ENCODE assay signal across 29 cellular contexts in genomic region chr13:112233256-112233655, GRCh38.
"Had no signal": no experiment of that assay in that cellular context is flagged by ENCODE, and none has a peak within 500 bp of the region (broad histone marks: within the 10 kb centered on the region; RNA-seq: fewer than 3 reads in every experiment).

No MANE protein-coding gene starts in this region.

- H3K27me3 Mint-ChIP-seq: activated CD4-positive, alpha-beta memory T cell treated with anti-CD3 and anti-CD28 coated beads, Interleukin-2, amount 10 ng/mL, durations not matched to agents 7 days and 5 days; activated CD4-positive, alpha-beta T cell treated with anti-CD3 and anti-CD28 coated beads, Interleukin-2, amount 10 ng/mL, durations not matched to agents 7 days and 5 days; activated naive CD4-positive, alpha-beta T cell treated with anti-CD3 and anti-CD28 coated beads, Interleukin-2, amount 10 ng/mL, durations not matched to agents 7 days and 5 days; activated naive CD8-positive, alpha-beta T cell treated with anti-CD3 and anti-CD28 coated beads, Interleukin-2, amount 10 ng/mL, durations not matched to agents 7 days and 5 days; dendritic cell treated with granulocyte-macrophage colony-stimulating factor and Interleukin-4, amounts not matched to agents 40 ng/mL and 50 ng/mL, for 4 days had no signal

- H3K36me3 Mint-ChIP-seq: activated naive CD4-positive, alpha-beta T cell treated with anti-CD3 and anti-CD28 coated beads, Interleukin-2, amount 10 ng/mL, durations not matched to agents 7 days and 5 days; activated naive CD4-positive, alpha-beta T cell treated with anti-CD3 and anti-CD28 coated beads, Interleukin-2, amount 50 U/mL, for 72 hours; activated naive CD8-positive, alpha-beta T cell treated with anti-CD3 and anti-CD28 coated beads, Interleukin-2, amount 10 ng/mL, durations not matched to agents 7 days and 5 days; brain had no signal

- H3K4me1 Mint-ChIP-seq: activated CD4-positive, alpha-beta memory T cell treated with anti-CD3 and anti-CD28 coated beads, Interleukin-2, amount 10 ng/mL, durations not matched to agents 7 days and 5 days; activated CD4-positive, alpha-beta T cell treated with anti-CD3 and anti-CD28 coated beads, Interleukin-2, amount 10 ng/mL, durations not matched to agents 7 days and 5 days; activated naive CD4-positive, alpha-beta T cell treated with anti-CD3 and anti-CD28 coated beads, Interleukin-2, amount 10 ng/mL, durations not matched to agents 7 days and 5 days; activated naive CD8-positive, alpha-beta T cell treated with anti-CD3 and anti-CD28 coated beads, Interleukin-2, amount 10 ng/mL, durations not matched to agents 7 days and 5 days; endodermal cell had no signal

- H3K4me1 ChIP-seq: ascending aorta, breast epithelium, colonic mucosa had no signal

- ATAC-seq: activated naive CD4-positive, alpha-beta T cell treated with anti-CD3 and anti-CD28 coated beads, Interleukin-2, amount 50 U/mL, for 72 hours; activated T-cell treated with anti-CD3 and anti-CD28 coated beads, Interleukin-2, amount 50 U/mL, for 72 hours; esophagus mucosa; WTC11 had no signal

- DNase-seq: activated CD4-positive, alpha-beta memory T cell treated with anti-CD3 and anti-CD28 coated beads, Interleukin-2, amount 10 ng/mL, durations not matched to agents 7 days and 5 days; activated CD4-positive, alpha-beta T cell treated with anti-CD3 and anti-CD28 coated beads for 1 hour; activated CD4-positive, alpha-beta T cell treated with anti-CD3 and anti-CD28 coated beads for 4 hours; activated CD4-positive, alpha-beta T cell treated with anti-CD3 and anti-CD28 coated beads, Interleukin-2, amount 10 ng/mL, durations not matched to agents 7 days and 5 days; activated CD4-positive, alpha-beta T cell treated with anti-CD3 and anti-CD28 coated beads, Interleukin-2, amount 50 U/mL, for 4 hours; activated CD8-positive, alpha-beta memory T cell treated with anti-CD3 and anti-CD28 coated beads, Interleukin-2, amount 50 U/mL, for 48 hours; activated gamma-delta T cell; activated naive CD4-positive, alpha-beta T cell; activated naive CD4-positive, alpha-beta T cell treated with anti-CD3 and anti-CD28 coated beads, Interleukin-2, amount 10 ng/mL, durations not matched to agents 7 days and 5 days; activated naive CD8-positive, alpha-beta T cell treated with anti-CD3 and anti-CD28 coated beads, Interleukin-2, amount 10 ng/mL, durations not matched to agents 7 days and 5 days; activated T-cell treated with anti-CD3 and anti-CD28 coated beads for 4 hours; activated T-cell treated with anti-CD3 and anti-CD28 coated beads, Interleukin-2, amount 50 U/mL, for 24 hours; activated T-cell treated with anti-CD3 and anti-CD28 coated beads, Interleukin-2, amount 50 U/mL, for 72 hours; central memory CD4-positive, alpha-beta T cell; cerebellar nuclear complex; colonic mucosa; dorsolateral prefrontal cortex; effector memory CD4-positive, alpha-beta T cell; endodermal cell; foreskin fibroblast; T-helper 2 cell had no signal

- H3K27me3 ChIP-seq: ascending aorta, colonic mucosa had no signal

- H3K9me3 Mint-ChIP-seq: activated CD4-positive, alpha-beta memory T cell treated with anti-CD3 and anti-CD28 coated beads, Interleukin-2, amount 10 ng/mL, durations not matched to agents 7 days and 5 days; activated CD4-positive, alpha-beta T cell treated with anti-CD3 and anti-CD28 coated beads, Interleukin-2, amount 10 ng/mL, durations not matched to agents 7 days and 5 days; activated naive CD4-positive, alpha-beta T cell treated with anti-CD3 and anti-CD28 coated beads, Interleukin-2, amount 10 ng/mL, durations not matched to agents 7 days and 5 days; activated naive CD4-positive, alpha-beta T cell treated with anti-CD3 and anti-CD28 coated beads, Interleukin-2, amount 50 U/mL, for 72 hours; activated naive CD8-positive, alpha-beta T cell treated with anti-CD3 and anti-CD28 coated beads, Interleukin-2, amount 10 ng/mL, durations not matched to agents 7 days and 5 days; activated T-cell treated with anti-CD3 and anti-CD28 coated beads, Interleukin-2, amount 50 U/mL, for 24 hours; activated T-cell treated with anti-CD3 and anti-CD28 coated beads, Interleukin-2, amount 50 U/mL, for 72 hours; dendritic cell treated with granulocyte-macrophage colony-stimulating factor and Interleukin-4, amounts not matched to agents 40 ng/mL and 50 ng/mL, for 4 days had no signal

- H3K4me3 ChIP-seq: ascending aorta, breast epithelium, cardiac muscle cell, colonic mucosa, dorsolateral prefrontal cortex had no signal

- H3K27ac Mint-ChIP-seq: activated CD4-positive, alpha-beta memory T cell treated with anti-CD3 and anti-CD28 coated beads, Interleukin-2, amount 10 ng/mL, durations not matched to agents 7 days and 5 days; activated CD4-positive, alpha-beta T cell treated with anti-CD3 and anti-CD28 coated beads, Interleukin-2, amount 10 ng/mL, durations not matched to agents 7 days and 5 days; activated naive CD4-positive, alpha-beta T cell treated with anti-CD3 and anti-CD28 coated beads, Interleukin-2, amount 10 ng/mL, durations not matched to agents 7 days and 5 days; activated naive CD4-positive, alpha-beta T cell treated with anti-CD3 and anti-CD28 coated beads, Interleukin-2, amount 50 U/mL, for 72 hours; activated naive CD8-positive, alpha-beta T cell treated with anti-CD3 and anti-CD28 coated beads, Interleukin-2, amount 10 ng/mL, durations not matched to agents 7 days and 5 days; activated T-cell treated with anti-CD3 and anti-CD28 coated beads, Interleukin-2, amount 50 U/mL, for 24 hours; activated T-cell treated with anti-CD3 and anti-CD28 coated beads, Interleukin-2, amount 50 U/mL, for 72 hours; brain; dendritic cell treated with granulocyte-macrophage colony-stimulating factor and Interleukin-4, amounts not matched to agents 40 ng/mL and 50 ng/mL, for 4 days; endodermal cell; WTC11 had no signal

- H3K4me3 Mint-ChIP-seq: activated CD4-positive, alpha-beta memory T cell treated with anti-CD3 and anti-CD28 coated beads, Interleukin-2, amount 10 ng/mL, durations not matched to agents 7 days and 5 days; activated CD4-positive, alpha-beta T cell treated with anti-CD3 and anti-CD28 coated beads, Interleukin-2, amount 10 ng/mL, durations not matched to agents 7 days and 5 days; activated naive CD4-positive, alpha-beta T cell treated with anti-CD3 and anti-CD28 coated beads, Interleukin-2, amount 10 ng/mL, durations not matched to agents 7 days and 5 days; activated naive CD8-positive, alpha-beta T cell treated with anti-CD3 and anti-CD28 coated beads, Interleukin-2, amount 10 ng/mL, durations not matched to agents 7 days and 5 days; activated T-cell treated with anti-CD3 and anti-CD28 coated beads, Interleukin-2, amount 50 U/mL, for 24 hours; activated T-cell treated with anti-CD3 and anti-CD28 coated beads, Interleukin-2, amount 50 U/mL, for 72 hours; brain; dendritic cell treated with granulocyte-macrophage colony-stimulating factor and Interleukin-4, amounts not matched to agents 40 ng/mL and 50 ng/mL, for 4 days; endodermal cell; WTC11 had no signal

- H3K9me3 ChIP-seq: ascending aorta, colonic mucosa had no signal

- H3K27ac ChIP-seq: ascending aorta, breast epithelium, cardiac muscle cell, colonic mucosa, dorsolateral prefrontal cortex had no signal

- H3K36me3 ChIP-seq: ascending aorta, breast epithelium, cardiac muscle cell, colonic mucosa had no signal
